In the genomic region with DNA sequence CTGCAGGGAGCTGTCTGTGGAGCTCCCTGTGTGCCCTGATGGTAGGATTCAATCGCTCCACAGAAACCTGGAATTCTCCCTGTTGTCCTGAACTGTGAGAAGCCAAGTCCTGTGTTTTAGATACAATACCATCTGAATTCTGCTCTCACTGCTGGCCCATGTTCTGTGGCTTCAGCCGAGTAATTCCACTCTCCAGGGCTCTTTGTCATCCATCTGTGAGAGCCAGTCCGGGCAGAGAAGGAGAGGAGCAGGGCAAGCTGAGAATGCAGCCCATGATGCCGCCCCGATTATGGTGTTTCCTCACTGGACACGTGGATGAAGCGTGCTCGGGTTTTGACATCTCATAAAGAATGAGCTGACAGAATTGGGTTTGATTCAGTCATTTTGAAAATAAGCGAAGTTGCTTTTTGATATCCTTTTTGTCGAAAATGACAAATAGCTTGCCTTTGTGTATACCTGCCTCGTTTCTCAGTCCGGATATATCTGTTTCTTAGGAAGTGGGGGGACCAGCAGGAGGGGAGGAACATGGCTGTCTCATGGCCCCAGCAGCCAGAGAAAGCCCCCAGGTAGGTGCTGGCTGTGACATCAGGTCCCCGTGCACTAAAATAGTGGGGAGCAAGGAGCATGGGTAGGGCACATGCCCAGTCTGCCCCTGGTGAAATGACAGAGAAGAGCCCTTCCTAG, we compare ENCODE assay signal across 1 cellular context.
TF ChIP-seq lines count a peak whose summit lies in the region.

No MANE protein-coding gene starts in this region.

TF ChIP-seq in HepG2, 621 proteins besides CTCF, POLR2A, EP300 and RAD21:
- TF ChIP-seq, protein P1, sequence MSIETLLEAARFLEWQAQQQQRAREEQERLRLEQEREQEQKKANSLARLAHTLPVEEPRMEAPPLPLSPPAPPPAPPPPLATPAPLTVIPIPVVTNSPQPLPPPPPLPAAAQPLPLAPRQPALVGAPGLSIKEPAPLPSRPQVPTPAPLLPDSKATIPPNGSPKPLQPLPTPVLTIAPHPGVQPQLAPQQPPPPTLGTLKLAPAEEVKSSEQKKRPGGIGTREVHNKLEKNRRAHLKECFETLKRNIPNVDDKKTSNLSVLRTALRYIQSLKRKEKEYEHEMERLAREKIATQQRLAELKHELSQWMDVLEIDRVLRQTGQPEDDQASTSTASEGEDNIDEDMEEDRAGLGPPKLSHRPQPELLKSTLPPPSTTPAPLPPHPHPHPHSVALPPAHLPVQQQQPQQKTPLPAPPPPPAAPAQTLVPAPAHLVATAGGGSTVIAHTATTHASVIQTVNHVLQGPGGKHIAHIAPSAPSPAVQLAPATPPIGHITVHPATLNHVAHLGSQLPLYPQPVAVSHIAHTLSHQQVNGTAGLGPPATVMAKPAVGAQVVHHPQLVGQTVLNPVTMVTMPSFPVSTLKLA (IDR thresholded peaks at IDR 0.05), result peak; percentile 38; the same call in 1 of the 2 replicates
- TF ChIP-seq IKZF4 (CRISPR knock-in tag; IDR thresholded peaks at IDR 0.05; ENCODE audit: borderline replicate concordance, low read depth, not compliant biosample characterization), result no peak
- TF ChIP-seq ZNF614 (CRISPR knock-in tag; IDR thresholded peaks at IDR 0.05; ENCODE audit: borderline replicate concordance), result no peak
TF ChIP-seq in HepG2: peak in this region for 1.
